Comparison of ENCODE assay signal across 9 cellular contexts in genomic region chr18:5237083-5237722, GRCh38. TPM values are rescaled to one million over a fixed set of nuclear protein-coding genes. Genes with fewer than 3 reads are reported as not detected.
A peak's percentile ranks its signal among the peaks of the same experiment; 100 is the strongest.
DNase-seq lines count a peak whose midpoint lies in the region; ATAC-seq, FAIRE-seq and TF ChIP-seq lines count a peak whose summit lies in the region.
"Had no signal": no experiment of that assay in that cellular context is flagged by ENCODE, and none has a peak within 500 bp of the region (broad histone marks: within the 10 kb centered on the region; RNA-seq: fewer than 3 reads in every experiment).

No MANE protein-coding gene starts in this region.

- H3K9ac ChIP-seq in kidney (ENCODE audit: low read length in 2 of 2), result peak overlapping the region; percentile 70 to 88

- TF ChIP-seq EP300 in A549 (IDR thresholded peaks at IDR 0.05) (no peak), stomach (IDR thresholded peaks at IDR 0.05) (no peak)

- peaks cover 14% of the 10 kb centered on the region for H3K27me3 Mint-ChIP-seq in brain

- peaks cover 0 to 2% (median 0%) of the 10 kb centered on the region in 3 donors for H3K27me3 ChIP-seq in stomach

- WGBS in A549 (ENCODE audit: missing lambda C conversion rate), result 8% methylated on average over 7 of the region's 23 CpGs
- WGBS in stomach, 5 donors, result 2 to 3% (median 2%) methylated on average over 16 to 23 of the region's 23 CpGs

- TF ChIP-seq CTCF in A549 (IDR thresholded peaks at IDR 0.05) (no peak), GM12875 (IDR thresholded peaks at IDR 0.05; ENCODE audit: borderline replicate concordance, insufficient read depth, low read depth, low read length) (no peak), brain (conservative IDR thresholded peaks at IDR 0.05) (no peak), kidney (IDR thresholded peaks at IDR 0.05; ENCODE audit: borderline replicate concordance, extremely low read depth, insufficient read depth) (no peak), stomach (IDR thresholded peaks at IDR 0.05) (no peak)

- TF ChIP-seq RAD21 in A549 (conservative IDR thresholded peaks at IDR 0.05 in 1 of 2, IDR thresholded peaks at IDR 0.05 in 1 of 2), result no peak

- ATAC-seq in A549, result peak; percentile 51 to 65
- ATAC-seq in HG02870 (IDR thresholded peaks at IDR 0.05; ENCODE audit: unreplicated experiment), result peak; percentile 36

- DNase-seq in A549 (ENCODE audit: low read depth in 1 of 2, low spot score in 1 of 2) (no peak), NCI-H446 treated with DMSO at 0.1 percent for 48 hours (lab: John Stamatoyannopoulos, UW) (peak; percentile 43), kidney (peak; percentile 64), stomach (no peak), GM19238 (ENCODE audit: insufficient read length, low spot score) (no peak)

- TF ChIP-seq POLR2A in A549 (IDR thresholded peaks at IDR 0.05; ENCODE audit: low read length) (no peak), stomach (IDR thresholded peaks at IDR 0.05) (no peak)

- H3K9me3 ChIP-seq in A549 (peaks cover 6% of the 10 kb centered on the region; the same call in 1 of the 3 replicates), kidney (ENCODE audit: control insufficient read depth in 1 of 2, low read length in 2 of 2) (no peaks in the 10 kb centered on the region), stomach (peaks cover 0 to 3% (median 0%) of the 10 kb centered on the region in 4 donors)

- CTCF ChIA-PET in A549 (lab: Yijun Ruan, JAX), result interaction anchor here (0.9 to 1.2 kb wide), 2 partner anchors 57 to 58 kb away, joined by 3 to 4 read pairs; partner anchors contain the start of gene ZBTB14

- H3K27ac Mint-ChIP-seq in brain, result peak overlapping the region; percentile 96 to 100 (median 99)

- peak overlapping the region; percentile 93 to 99 (median 99) for H3K4me3 Mint-ChIP-seq in brain

- H3K4me1 ChIP-seq in A549, result no peaks in the 10 kb centered on the region
- peaks cover 0 to 8% of the 10 kb centered on the region in 2 donors for H3K4me1 ChIP-seq in kidney (ENCODE audit: control insufficient read depth in 1 of 2, insufficient read depth in 1 of 2, low read depth in 1 of 2, low read length in 2 of 2)
- H3K4me1 ChIP-seq in stomach, result peaks cover 11 to 42% (median 36%) of the 10 kb centered on the region in 4 donors

- peak overlapping the region; percentile 90 to 92 for H3K27ac ChIP-seq in A549
- peak overlapping the region; percentile 99 to 100 for H3K27ac ChIP-seq in kidney (ENCODE audit: low read depth in 2 of 2, low read length in 2 of 2)
- H3K27ac ChIP-seq in stomach, result peak overlapping the region; percentile 96 to 100 (median 97)

- peaks cover 70% of the 10 kb centered on the region for H3K4me1 Mint-ChIP-seq in brain

- FAIRE-seq in A549 (lab: Jason Lieb, UNC) (no peak), kidney (lab: Jason Lieb, UNC) (no peak)

- POLR2A ChIA-PET in A549 (lab: Yijun Ruan, JAX), result interaction anchor here (0.7 to 2.9 kb wide), 6 partner anchors 57 to 403 kb away, joined by 3 to 49 read pairs (median 5); partner anchors contain the start of gene ZBTB14

- H3K9me3 Mint-ChIP-seq in brain, result peaks cover 0 to 26% (median 9%) of the 10 kb centered on the region in 5 experiments

- intact Hi-C loops in kidney (cut with DNase I) (no loop called here), stomach (cut with DNase I; ENCODE audit: low total_unique reads) (no loop called here)

- H3K36me3 ChIP-seq in kidney (ENCODE audit: control insufficient read depth in 1 of 2, insufficient read depth in 2 of 2, low read length in 2 of 2) (peaks cover 0 to 6% of the 10 kb centered on the region in 2 donors), stomach (peaks cover 4 to 22% (median 19%) of the 10 kb centered on the region in 4 donors)

- H3K4me3 ChIP-seq in A549 (peak overlapping the region; percentile 85), GM12875 (ENCODE audit: low read depth, low read length) (peak overlapping the region; percentile 93), kidney (ENCODE audit: low read length in 2 of 2) (peak overlapping the region; percentile 92 to 96), stomach (peak overlapping the region; percentile 62 to 77 (median 73))

- peak overlapping the region; percentile 91 for H3K4me2 ChIP-seq in A549

- peaks cover 37% of the 10 kb centered on the region for H3K36me3 Mint-ChIP-seq in brain

TF ChIP-seq in A549, 52 proteins besides CTCF, POLR2A, EP300 and RAD21:
- TF ChIP-seq RFX5 (IDR thresholded peaks at IDR 0.05) (no peak), EHMT2 (IDR thresholded peaks at IDR 0.05; ENCODE audit: low read depth) (no peak), NR3C1 (IDR thresholded peaks at IDR 0.05) (no peak), HOXB13 (CRISPR knock-in tag; IDR thresholded peaks at IDR 0.05; ENCODE audit: low read depth) (no peak), HES2 (IDR thresholded peaks at IDR 0.05) (no peak), HOXB5 (CRISPR knock-in tag; IDR thresholded peaks at IDR 0.05) (no peak), MAFK (IDR thresholded peaks at IDR 0.05; ENCODE audit: partially characterized antibody) (no peak)

RNA-seq across cellular contexts. Expression of gene AKAIN1, which starts 40.1 kb away (rescaled TPM):
- not detected in 2 replicates for polyA plus RNA-seq in A549 (2011; rRNA removed)
- not detected in 2 replicates for polyA plus RNA-seq in A549 (2012; cell fraction: cytosol; rRNA removed)
- polyA plus RNA-seq in A549 (2012; cell fraction: nucleus; rRNA removed), result not detected in 2 replicates
- not detected in 3 replicates for polyA plus RNA-seq in A549 (2017; fragmentation: RNase III; extraction: RNeasy Plus Mini Kit Qiagen cat#74134 plus additional on column Dnase treatment)
- not detected in 2 replicates for polyA minus RNA-seq in A549 (2011; rRNA and poly(A)+ RNA removed)
- not detected for polyA plus RNA-seq in brain (ENCODE audit: insufficient read depth, low read depth, low replicate concordance)
- not detected for total RNA-seq in kidney
- not detected for polyA plus RNA-seq in kidney (ENCODE audit: insufficient read depth, low read depth, low replicate concordance)
- not detected for total RNA-seq in stomach
- polyA plus RNA-seq in stomach, result 1 to 10 TPM in 1 of 3 donors, not detected in 2; 3.2 TPM
- total RNA-seq: HT1080 had no signal

RNA-seq across cellular contexts. Expression of gene ZBTB14, which starts 58.3 kb away (rescaled TPM):
- polyA plus RNA-seq in A549 (2011; rRNA removed) (17.1 and 23.4 TPM in 2 replicates), A549 (2017; fragmentation: RNase III; extraction: RNeasy Plus Mini Kit Qiagen cat#74134 plus additional on column Dnase treatment) (5.8 to 7.3 TPM (median 7.1 TPM) in 3 replicates), brain (ENCODE audit: insufficient read depth, low read depth, low replicate concordance) (9.9 TPM), kidney (ENCODE audit: insufficient read depth, low read depth, low replicate concordance) (6.7 TPM), stomach (1 to 10 TPM; 5.1 to 6.9 (median 5.2) TPM)
- polyA plus RNA-seq in A549 (2012; cell fraction: cytosol; rRNA removed), result 3.6 and 3.7 TPM in 2 replicates
- 1.9 and 3.9 TPM in 2 replicates for polyA plus RNA-seq in A549 (2012; cell fraction: nucleus; rRNA removed)
- polyA minus RNA-seq in A549 (2011; rRNA and poly(A)+ RNA removed), result 11.1 and 14.3 TPM in 2 replicates
- total RNA-seq in kidney (17.5 TPM), stomach (10 to 100 TPM in 1 of 5 donors, 1 to 10 TPM in 4; 3.8 to 14.9 (median 6.4) TPM)

Comparison
In these comparisons a context has a peak if more than half of its experiments do, and no peak if none do; other contexts are left out.
1. DNase-seq: peak in NCI-H446 treated with DMSO at 0.1 percent for 48 hours (single experiment) and kidney (single experiment); none in A549 (0 of 2), stomach (single experiment) and GM19238 (single experiment).
2. Peak in every context shown above with its lines, with median percentiles within 50 percentile points of each other: H3K27ac ChIP-seq and H3K4me3 ChIP-seq.